ENCODE assay signal across 1 cellular context in the genomic region with DNA sequence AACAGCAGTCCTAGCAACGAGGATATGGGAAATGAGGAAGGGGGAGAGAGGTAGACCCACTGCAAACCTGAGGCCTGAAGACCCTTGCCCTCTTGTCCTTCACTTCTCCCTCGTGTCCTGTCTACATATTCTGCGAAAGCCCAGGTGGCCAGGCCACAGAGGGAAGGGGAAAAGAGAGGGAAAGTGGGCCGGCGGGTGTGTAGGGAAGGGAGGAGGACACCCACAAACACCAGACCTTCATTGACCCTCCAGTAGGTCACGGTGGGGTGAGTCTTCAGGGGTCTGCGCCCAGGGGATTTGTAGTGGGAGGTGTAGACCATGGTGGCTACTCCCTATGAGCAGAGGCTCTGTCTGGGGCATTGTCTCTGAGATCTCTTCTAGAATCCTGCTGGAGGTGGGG.
TF ChIP-seq lines count a peak whose summit lies in the region.

No MANE protein-coding gene starts in this region.

TF ChIP-seq in H1, 55 proteins besides CTCF, POLR2A, EP300 and RAD21:
- TF ChIP-seq CHD1 (IDR thresholded peaks at IDR 0.05; ENCODE audit: low read depth, low read length): no peak
- TF ChIP-seq PHF8 (conservative IDR thresholded peaks at IDR 0.05; ENCODE audit: low read depth, low read length): no peak
- no peak for TF ChIP-seq TBP (IDR thresholded peaks at IDR 0.05; ENCODE audit: low read depth, low read length)
- TF ChIP-seq NANOG (IDR thresholded peaks at IDR 0.05; ENCODE audit: insufficient read depth, low read depth, low read length, poor library complexity, severe bottlenecking): no peak
- no peak for TF ChIP-seq CBX5 (IDR thresholded peaks at IDR 0.05; ENCODE audit: low read depth, low read length)
- TF ChIP-seq SAP30 (IDR thresholded peaks at IDR 0.05; ENCODE audit: insufficient read depth, insufficient replicate concordance, low read length): no peak
- no peak for TF ChIP-seq SIRT6 (IDR thresholded peaks at IDR 0.05; ENCODE audit: low read length)
- no peak for TF ChIP-seq FOSL1 (IDR thresholded peaks at IDR 0.05; ENCODE audit: insufficient read depth, low read depth, low read length)
- TF ChIP-seq YY1 (IDR thresholded peaks at IDR 0.05; ENCODE audit: low read depth, low read length): no peak
